ENCODE assay signal across 20 cellular contexts in genomic region chr3:197542741-197543454, GRCh38. TPM values are rescaled to one million over a fixed set of nuclear protein-coding genes. Genes with fewer than 3 reads are reported as not detected.
DNase-seq lines count a peak whose midpoint lies in the region; ATAC-seq and TF ChIP-seq lines count a peak whose summit lies in the region.
"Had no signal": no experiment of that assay in that cellular context is flagged by ENCODE, and none has a peak within 500 bp of the region (broad histone marks: within the 10 kb centered on the region; RNA-seq: fewer than 3 reads in every experiment).

No MANE protein-coding gene starts in this region.

- no peak for DNase-seq in activated naive CD4-positive, alpha-beta T cell treated with anti-CD3 and anti-CD28 coated beads, Interleukin-2, amount 50 U/mL, for 72 hours (ENCODE audit: low spot score in 2 of 2)
- no peak for DNase-seq in activated naive CD4-positive, alpha-beta T cell (lab: John Stamatoyannopoulos, UW)
- DNase-seq in left ventricle myocardium superior: peak; percentile 70
- DNase-seq in upper lobe of left lung: peak in 1 of 2 donors; percentile 62
- DNase-seq in NCI-H128 (lab: John Stamatoyannopoulos, UW; ENCODE audit: unreplicated experiment): no peak
- DNase-seq: activated effector memory CD4-positive, alpha-beta T cell treated with Interleukin-2 at 50 U/mL for 16 hours; CD4-positive, alpha-beta memory T cell; cerebellar nuclear complex; effector memory CD8-positive, alpha-beta T cell; GM23248; IMR-90; NCI-H1048; NCI-H2081 treated with DMSO at 0.1 percent for 48 hours; NCI-H510A treated with DMSO at 0.1 percent for 48 hours; stimulated activated CD4-positive, alpha-beta T cell treated with anti-CD3 and anti-CD28 coated beads, Interleukin-15, amount 100 ng/mL, for 24 hours; stimulated activated naive CD8-positive, alpha-beta T cell treated with anti-CD3 and anti-CD28 coated beads, Interleukin-15, Interleukin-2, amounts not matched to agents 100 U/mL and 50 U/mL, for 24 hours had no signal

- TF ChIP-seq EP300 in upper lobe of left lung (IDR thresholded peaks at IDR 0.05): no peak

- intact Hi-C loops in left ventricle myocardium superior (cut with micrococcal nuclease): no loop called here

- H3K27me3 Mint-ChIP-seq in activated T-helper 17 cell treated with anti-CD3 and anti-CD28 coated beads, Interleukin-2, amount 50 U/mL, for 72 hours: no peaks in the 10 kb centered on the region
- H3K27me3 Mint-ChIP-seq: CD4-positive, alpha-beta memory T cell; effector memory CD8-positive, alpha-beta T cell had no signal

- no peak for TF ChIP-seq POLR2A in upper lobe of left lung (IDR thresholded peaks at IDR 0.05)

- ATAC-seq in activated naive CD4-positive, alpha-beta T cell treated with anti-CD3 and anti-CD28 coated beads, Interleukin-2, amount 50 U/mL, for 72 hours: no peak
- no peak for ATAC-seq in activated T-helper 17 cell treated with anti-CD3 and anti-CD28 coated beads, Interleukin-2, amount 50 U/mL, for 72 hours (replicated peaks)
- peak; percentile 51 for ATAC-seq in left ventricle myocardium superior
- peak; percentile 56 to 76 for ATAC-seq in upper lobe of left lung (ENCODE audit: low FRiP score in 2 of 2)
- no peak for ATAC-seq in HG03521 (IDR thresholded peaks at IDR 0.05; ENCODE audit: unreplicated experiment)
- no peak for ATAC-seq in GM21825 (IDR thresholded peaks at IDR 0.05; ENCODE audit: unreplicated experiment)
- ATAC-seq: effector memory CD8-positive, alpha-beta T cell; stimulated activated naive CD8-positive, alpha-beta T cell treated with anti-CD3 and anti-CD28 coated beads, Interleukin-15, Interleukin-2, amounts not matched to agents 100 U/mL and 50 U/mL, for 24 hours had no signal

- H3K9me3 Mint-ChIP-seq in activated naive CD4-positive, alpha-beta T cell treated with anti-CD3 and anti-CD28 coated beads, Interleukin-2, amount 50 U/mL, for 72 hours: no peaks in the 10 kb centered on the region
- H3K9me3 Mint-ChIP-seq in activated T-helper 17 cell treated with anti-CD3 and anti-CD28 coated beads, Interleukin-2, amount 50 U/mL, for 72 hours: no peaks in the 10 kb centered on the region
- H3K9me3 Mint-ChIP-seq: CD4-positive, alpha-beta memory T cell; effector memory CD8-positive, alpha-beta T cell had no signal

- no peak overlapping the region for H3K4me3 ChIP-seq in upper lobe of left lung
- H3K4me3 ChIP-seq: GM23248, tibial nerve had no signal

- WGBS in upper lobe of left lung, 2 donors: 77 to 82% methylated on average over 15 to 18 of the region's 18 CpGs

- H3K27ac Mint-ChIP-seq in activated naive CD4-positive, alpha-beta T cell treated with anti-CD3 and anti-CD28 coated beads, Interleukin-2, amount 50 U/mL, for 72 hours: peak overlapping the region; percentile 47 to 52
- peak overlapping the region; percentile 59 for H3K27ac Mint-ChIP-seq in activated T-helper 17 cell treated with anti-CD3 and anti-CD28 coated beads, Interleukin-2, amount 50 U/mL, for 72 hours

- peaks cover 0 to 15% (median 0%) of the 10 kb centered on the region in 4 donors for H3K4me1 ChIP-seq in upper lobe of left lung

- peaks cover 0 to 33% of the 10 kb centered on the region in 2 donors for H3K36me3 Mint-ChIP-seq in activated naive CD4-positive, alpha-beta T cell treated with anti-CD3 and anti-CD28 coated beads, Interleukin-2, amount 50 U/mL, for 72 hours
- peaks cover 74% of the 10 kb centered on the region for H3K36me3 Mint-ChIP-seq in activated T-helper 17 cell treated with anti-CD3 and anti-CD28 coated beads, Interleukin-2, amount 50 U/mL, for 72 hours (ENCODE audit: low read depth)

- H3K27me3 ChIP-seq in upper lobe of left lung: no peaks in the 10 kb centered on the region
- H3K27me3 ChIP-seq: tibial nerve had no signal

- peaks cover 4% of the 10 kb centered on the region for H3K4me1 Mint-ChIP-seq in activated T-helper 17 cell treated with anti-CD3 and anti-CD28 coated beads, Interleukin-2, amount 50 U/mL, for 72 hours
- H3K4me1 Mint-ChIP-seq: CD4-positive, alpha-beta memory T cell had no signal

- no peak overlapping the region for H3K27ac ChIP-seq in upper lobe of left lung
- H3K27ac ChIP-seq: GM23248, tibial nerve had no signal

- H3K9me3 ChIP-seq in upper lobe of left lung: no peaks in the 10 kb centered on the region
- H3K9me3 ChIP-seq: tibial nerve had no signal

- no peaks in the 10 kb centered on the region for H3K36me3 ChIP-seq in upper lobe of left lung

- no peak overlapping the region for H3K4me3 Mint-ChIP-seq in activated T-helper 17 cell treated with anti-CD3 and anti-CD28 coated beads, Interleukin-2, amount 50 U/mL, for 72 hours
- H3K4me3 Mint-ChIP-seq: CD4-positive, alpha-beta memory T cell; effector memory CD8-positive, alpha-beta T cell had no signal

- TF ChIP-seq CTCF in upper lobe of left lung (IDR thresholded peaks at IDR 0.05): no peak

RNA-seq across cellular contexts. Expression of gene BDH1, which starts 12.9 kb away (rescaled TPM):
- total RNA-seq in activated naive CD4-positive, alpha-beta T cell treated with anti-CD3 and anti-CD28 coated beads, Interleukin-2, amount 50 U/mL, for 72 hours: 100 to 1,000 TPM in 1 of 2 donors, 10 to 100 TPM in 1; 57.3 to 131 TPM
- 10 to 100 TPM; 82.3 to 89.2 TPM for total RNA-seq in activated T-helper 17 cell treated with anti-CD3 and anti-CD28 coated beads, Interleukin-2, amount 50 U/mL, for 72 hours
- total RNA-seq in left ventricle myocardium superior (56.3 TPM), upper lobe of left lung (10 to 100 TPM; 13.5 to 30.4 (median 23.0) TPM)

Comparison
In these comparisons a context has a peak if more than half of its experiments do, and no peak if none do; other contexts are left out.
1. ATAC-seq: peak in left ventricle myocardium superior (single experiment) and upper lobe of left lung (2 of 2); none in activated naive CD4-positive, alpha-beta T cell treated with anti-CD3 and anti-CD28 coated beads, Interleukin-2, amount 50 U/mL, for 72 hours (0 of 2), activated T-helper 17 cell treated with anti-CD3 and anti-CD28 coated beads, Interleukin-2, amount 50 U/mL, for 72 hours (single experiment), HG03521 (single experiment) and GM21825 (single experiment).